Comparison of ENCODE assay signal across 9 cellular contexts in the genomic region with DNA sequence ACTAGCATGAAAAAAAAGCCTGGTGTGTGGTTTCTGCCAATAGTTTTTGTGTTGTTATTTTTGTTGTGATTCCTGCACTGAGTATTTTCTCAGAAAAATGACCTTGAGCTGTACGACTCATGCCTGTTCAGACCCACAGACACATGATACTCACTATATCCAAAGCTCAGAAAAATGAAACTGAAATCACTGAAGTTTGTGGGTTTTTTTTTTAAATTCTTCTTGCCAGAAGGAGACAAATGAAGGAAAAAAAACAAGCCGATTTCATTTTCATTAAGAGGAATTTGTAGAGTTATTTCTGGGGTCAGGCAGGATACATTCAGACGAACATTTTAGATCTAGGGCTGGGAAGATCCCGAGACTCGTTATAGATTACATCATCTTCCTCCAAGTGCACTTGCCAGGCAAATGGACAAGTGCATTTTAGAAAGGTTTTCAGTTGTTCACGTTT.
DNase-seq lines count a peak whose midpoint lies in the region; ATAC-seq, FAIRE-seq and TF ChIP-seq lines count a peak whose summit lies in the region.
"Had no signal": no experiment of that assay in that cellular context is flagged by ENCODE, and none has a peak within 500 bp of the region (broad histone marks: within the 10 kb centered on the region; RNA-seq: fewer than 3 reads in every experiment).

No MANE protein-coding gene starts in this region.

- no peaks in the 10 kb centered on the region for H3K79me2 ChIP-seq in astrocyte (ENCODE audit: insufficient read depth, low read length)

- no peak for TF ChIP-seq CTCF in astrocyte (IDR thresholded peaks at IDR 0.05; ENCODE audit: insufficient read depth, low read depth, low read length)

- ATAC-seq in HG03280 (IDR thresholded peaks at IDR 0.05; ENCODE audit: unreplicated experiment) (peak; percentile 37), GM21786 (IDR thresholded peaks at IDR 0.05; ENCODE audit: unreplicated experiment) (no peak)

- H3K4me3 Mint-ChIP-seq in CD8-positive, alpha-beta memory T cell: peak overlapping the region; percentile 28 to 89 (median 65)
- H3K4me3 Mint-ChIP-seq in astrocyte (ENCODE audit: unreplicated experiment): peak overlapping the region; percentile 13

- CTCF ChIA-PET in CD8-positive, alpha-beta memory T cell (lab: Charles Lee): interaction anchor here (1.3 to 4.5 kb wide), 4 partner anchors 59 to 100 kb away, joined by 3 to 22 read pairs (median 9); no protein-coding TSS in a partner anchor

- no peak for FAIRE-seq in astrocyte (lab: Jason Lieb, UNC)
- FAIRE-seq: islet of Langerhans had no signal

- no peaks in the 10 kb centered on the region for H3K27me3 ChIP-seq in CD8-positive, alpha-beta memory T cell (ENCODE audit: insufficient read depth, low read length, poor library complexity, severe bottlenecking)
- H3K27me3 ChIP-seq in astrocyte (ENCODE audit: insufficient read depth, low read length) (no peaks in the 10 kb centered on the region), muscle layer of duodenum (ENCODE audit: low read depth, low read length) (no peaks in the 10 kb centered on the region)

- H3K9ac ChIP-seq in astrocyte (ENCODE audit: low read length): peak overlapping the region; percentile 61

- POLR2A ChIA-PET in CD8-positive, alpha-beta memory T cell (lab: Charles Lee): no interaction called here

- H3K9me3 ChIP-seq in CD8-positive, alpha-beta memory T cell (ENCODE audit: low read length): no peaks in the 10 kb centered on the region
- no peaks in the 10 kb centered on the region for H3K9me3 ChIP-seq in astrocyte (ENCODE audit: insufficient read depth, low read depth, low read length)
- H3K9me3 ChIP-seq in muscle layer of duodenum (ENCODE audit: control insufficient read depth in 1 of 2, low read length in 2 of 2): no peaks in the 10 kb centered on the region

- H3K4me1 ChIP-seq in CD8-positive, alpha-beta memory T cell (ENCODE audit: insufficient read depth, low read length): peaks cover 36% of the 10 kb centered on the region
- H3K4me1 ChIP-seq in astrocyte (ENCODE audit: insufficient read depth, low read length): peaks cover 49% of the 10 kb centered on the region
- peaks cover 15 to 19% of the 10 kb centered on the region in 2 donors for H3K4me1 ChIP-seq in muscle layer of duodenum (ENCODE audit: control insufficient read depth in 1 of 2, insufficient read depth in 2 of 2, low read length in 2 of 2)

- H3K4me2 ChIP-seq in astrocyte (ENCODE audit: low read length): peak overlapping the region; percentile 77

- H3K36me3 ChIP-seq in CD8-positive, alpha-beta memory T cell (ENCODE audit: insufficient read depth, low read length): no peaks in the 10 kb centered on the region
- no peaks in the 10 kb centered on the region for H3K36me3 ChIP-seq in astrocyte (ENCODE audit: insufficient read depth, low read length)
- H3K36me3 ChIP-seq in muscle layer of duodenum (ENCODE audit: control insufficient read depth in 1 of 2, insufficient read depth in 2 of 2, low read length in 2 of 2): no peaks in the 10 kb centered on the region

- H3K27ac Mint-ChIP-seq in CD8-positive, alpha-beta memory T cell: peak overlapping the region; percentile 59 to 95 (median 73)
- H3K27ac Mint-ChIP-seq in astrocyte (ENCODE audit: unreplicated experiment): peak overlapping the region; percentile 97

- no peak overlapping the region for H2AFZ ChIP-seq in astrocyte (ENCODE audit: low read depth, low read length)

- no peak overlapping the region for H3K27ac ChIP-seq in CD8-positive, alpha-beta memory T cell (ENCODE audit: low read depth, low read length)
- peak overlapping the region; percentile 82 for H3K27ac ChIP-seq in astrocyte (ENCODE audit: low read depth, low read length)
- peak overlapping the region; percentile 46 for H3K27ac ChIP-seq in muscle layer of duodenum (ENCODE audit: low read length)

- H4K20me1 ChIP-seq in astrocyte (ENCODE audit: insufficient read depth, low read length): no peaks in the 10 kb centered on the region

- no peaks in the 10 kb centered on the region for H3K27me3 Mint-ChIP-seq in CD8-positive, alpha-beta memory T cell
- H3K27me3 Mint-ChIP-seq in astrocyte (ENCODE audit: low read depth, unreplicated experiment): no peaks in the 10 kb centered on the region

- H3K9me3 Mint-ChIP-seq in CD8-positive, alpha-beta memory T cell: no peaks in the 10 kb centered on the region
- no peaks in the 10 kb centered on the region for H3K9me3 Mint-ChIP-seq in astrocyte (ENCODE audit: unreplicated experiment)

- peaks cover 0 to 31% (median 0%) of the 10 kb centered on the region in 3 donors for H3K36me3 Mint-ChIP-seq in CD8-positive, alpha-beta memory T cell
- peaks cover 8% of the 10 kb centered on the region for H3K36me3 Mint-ChIP-seq in astrocyte (ENCODE audit: low read depth, unreplicated experiment)

- no peak for DNase-seq in CD8-positive, alpha-beta memory T cell
- DNase-seq in astrocyte (ENCODE audit: low read depth): peak; percentile 79
- DNase-seq in iPS-NIHi7 (ENCODE audit: extremely low spot score): no peak
- no peak for DNase-seq in stimulated activated CD4-positive, alpha-beta T cell treated with anti-CD3 and anti-CD28 coated beads, Interleukin-4, amount 100 ng/mL, for 24 hours
- no peak for DNase-seq in NCI-H1436 (lab: John Stamatoyannopoulos, UW)

- no peak overlapping the region for H3K4me3 ChIP-seq in CD8-positive, alpha-beta memory T cell (ENCODE audit: low read length)
- H3K4me3 ChIP-seq in astrocyte (ENCODE audit: insufficient read depth, low read depth, low read length): peak overlapping the region; percentile 38
- peak overlapping the region; percentile 24 to 34 for H3K4me3 ChIP-seq in muscle layer of duodenum (ENCODE audit: low read depth in 1 of 2, low read length in 2 of 2)

- H3K4me1 Mint-ChIP-seq in CD8-positive, alpha-beta memory T cell: peaks cover 69 to 91% (median 84%) of the 10 kb centered on the region in 3 donors
- H3K4me1 Mint-ChIP-seq in astrocyte (ENCODE audit: low read depth, unreplicated experiment): peaks cover 74% of the 10 kb centered on the region
